9 cellular contexts compared by ENCODE assay signal in the genomic region with DNA sequence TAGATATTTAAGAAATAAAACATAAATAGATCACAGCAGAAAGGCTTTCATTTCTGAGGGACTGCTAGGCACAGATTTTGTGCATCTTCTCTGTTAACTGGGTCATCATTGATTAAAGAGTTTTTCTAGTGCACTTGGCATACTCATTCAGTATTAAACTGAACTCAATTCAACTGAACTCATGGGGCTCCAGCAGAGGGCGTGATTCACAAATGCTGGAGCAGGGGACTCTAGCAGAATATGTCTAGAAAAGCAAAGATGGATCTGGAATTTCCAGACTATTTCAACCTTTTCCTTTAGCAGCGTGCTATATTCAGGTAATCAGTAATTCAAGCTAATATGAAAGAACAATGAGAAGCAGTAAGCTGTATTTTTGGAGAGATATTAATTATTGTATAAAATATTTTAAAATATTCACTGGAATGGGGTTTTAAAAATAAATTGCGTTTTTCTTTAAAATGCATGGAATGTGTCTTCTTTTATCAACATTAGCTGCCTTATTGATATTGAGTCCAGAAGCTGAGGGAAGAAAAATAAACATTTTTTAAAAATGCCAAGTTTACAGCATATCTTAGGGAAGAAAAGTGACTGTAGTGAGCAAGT.
DNase-seq lines count a peak whose midpoint lies in the region; ATAC-seq and TF ChIP-seq lines count a peak whose summit lies in the region.
"Had no signal": no experiment of that assay in that cellular context is flagged by ENCODE, and none has a peak within 500 bp of the region (broad histone marks: within the 10 kb centered on the region; RNA-seq: fewer than 3 reads in every experiment).

No MANE protein-coding gene starts in this region.

- no peaks in the 10 kb centered on the region for H3K4me1 ChIP-seq in tibial artery

- H3K4me2 ChIP-seq in neural cell (ENCODE audit: low read length), result no peak overlapping the region

- no peak for TF ChIP-seq EP300 in neural cell (conservative IDR thresholded peaks at IDR 0.05; ENCODE audit: poor library complexity, severe bottlenecking)

- no peaks in the 10 kb centered on the region for H3K27me3 ChIP-seq in HL-60 (ENCODE audit: insufficient read depth, poor library complexity, severe bottlenecking)
- H3K27me3 ChIP-seq in neural cell (ENCODE audit: insufficient read depth, low read depth, low read length), result no peaks in the 10 kb centered on the region
- no peaks in the 10 kb centered on the region for H3K27me3 ChIP-seq in tibial artery

- H3K4me3 ChIP-seq in HL-60 (replicated peaks; ENCODE audit: insufficient read depth, low read length), result no peak overlapping the region
- H3K4me3 ChIP-seq in neural cell (ENCODE audit: low read length), result no peak overlapping the region
- no peak overlapping the region for H3K4me3 ChIP-seq in tibial artery

- H3K79me2 ChIP-seq in neural cell (replicated peaks; ENCODE audit: insufficient read depth, low read length), result no peaks in the 10 kb centered on the region

- H2AFZ ChIP-seq in neural cell (ENCODE audit: low read depth, low read length), result no peak overlapping the region

- H3K9me2 ChIP-seq in neural cell (ENCODE audit: insufficient read depth, low read length), result no peaks in the 10 kb centered on the region

- intact Hi-C loops in tibial artery (cut with DNase I; ENCODE audit: low total_unique reads), result no loop called here

- TF ChIP-seq CTCF in HL-60 (IDR thresholded peaks at IDR 0.05; ENCODE audit: insufficient read depth, low read length) (peak; percentile 30), neural cell (IDR thresholded peaks at IDR 0.05; ENCODE audit: poor library complexity, severe bottlenecking) (peak; percentile 66), tibial artery (IDR thresholded peaks at IDR 0.05) (no peak)

- H3K9me3 ChIP-seq in neural cell (ENCODE audit: low read length), result no peaks in the 10 kb centered on the region
- H3K9me3 ChIP-seq in tibial artery, result no peaks in the 10 kb centered on the region

- ATAC-seq in HG02571 (IDR thresholded peaks at IDR 0.05; ENCODE audit: unreplicated experiment) (no peak), HG02840 (IDR thresholded peaks at IDR 0.05; ENCODE audit: low FRiP score, unreplicated experiment) (no peak)

- TF ChIP-seq RAD21 in neural cell (conservative IDR thresholded peaks at IDR 0.05), result peak; percentile 61

- no peak overlapping the region for H3K9ac ChIP-seq in neural cell (ENCODE audit: low read length)

- DNase-seq in Daoy (ENCODE audit: low read depth) (peak; percentile 59), HL-60 (ENCODE audit: low read depth in 1 of 2, low spot score in 1 of 2) (peak in 1 of 2 experiments; percentile 32), NCI-H82 treated with DMSO at 0.1 percent for 48 hours (lab: John Stamatoyannopoulos, UW; ENCODE audit: unreplicated experiment) (peak; percentile 35), cerebellum (ENCODE audit: low spot score) (peak; percentile 17), tibial artery (no peak)
- DNase-seq: activated B cell treated with CpG ODN at 0.5 μM for 24 hours had no signal

- no peaks in the 10 kb centered on the region for H4K20me1 ChIP-seq in neural cell (ENCODE audit: insufficient read depth)

- H3F3A ChIP-seq in neural cell (ENCODE audit: insufficient read depth, low read length, poor library complexity, severe bottlenecking), result no peaks in the 10 kb centered on the region

- no peak overlapping the region for H3K27ac ChIP-seq in HL-60 (replicated peaks)
- no peak overlapping the region for H3K27ac ChIP-seq in neural cell (ENCODE audit: low read length)
- H3K27ac ChIP-seq in tibial artery, result no peak overlapping the region

- H3K36me3 ChIP-seq in neural cell (ENCODE audit: insufficient read depth, low read length) (no peaks in the 10 kb centered on the region), tibial artery (no peaks in the 10 kb centered on the region)

TF ChIP-seq in neural cell, 6 proteins besides CTCF, POLR2A, EP300 and RAD21:
- peak; percentile 66 for TF ChIP-seq SMC3 (conservative IDR thresholded peaks at IDR 0.05; ENCODE audit: poor library complexity)
- TF ChIP-seq TAF1 (IDR thresholded peaks at IDR 0.05; ENCODE audit: low read depth), result no peak

Comparison
In these comparisons a context has a peak if more than half of its experiments do, and no peak if none do; other contexts are left out.
1. DNase-seq: peak in Daoy (single experiment), NCI-H82 treated with DMSO at 0.1 percent for 48 hours (single experiment) and cerebellum (single experiment); none in tibial artery (0 of 2).
2. CTCF ChIP-seq: peak in HL-60 (single experiment) and neural cell (single experiment); none in tibial artery (0 of 2).